Comparison of ENCODE assay signal across 11 cellular contexts in genomic region chr11:14773755-14774154, GRCh38.
DNase-seq lines count a peak whose midpoint lies in the region; ATAC-seq and TF ChIP-seq lines count a peak whose summit lies in the region.
"Had no signal": no experiment of that assay in that cellular context is flagged by ENCODE, and none has a peak within 500 bp of the region (broad histone marks: within the 10 kb centered on the region; RNA-seq: fewer than 3 reads in every experiment).

No MANE protein-coding gene starts in this region.

- no peaks in the 10 kb centered on the region for H4K20me1 ChIP-seq in Loucy (ENCODE audit: insufficient read depth, low read length, poor library complexity, severe bottlenecking)

- ATAC-seq in naive B cell (ENCODE audit: low read depth in 2 of 2) (peak in 1 of 2 donors; percentile 16), GM21619 (IDR thresholded peaks at IDR 0.05; ENCODE audit: unreplicated experiment) (no peak)

- no peak overlapping the region for H2AFZ ChIP-seq in Loucy (ENCODE audit: low read length)

- H3K4me3 Mint-ChIP-seq in naive B cell: no peak overlapping the region
- H3K4me3 Mint-ChIP-seq: T-helper 1 cell treated with Interleukin-12 subunit alpha and Interleukin-12 subunit beta and Interleukin-4 antibody, amounts not matched to agents 30 μg/mL and 1 μg/mL, for 36 hours had no signal

- peaks cover 17 to 25% (median 23%) of the 10 kb centered on the region in 3 donors for H3K4me1 Mint-ChIP-seq in naive B cell

- H3K27ac Mint-ChIP-seq in naive B cell: peak overlapping the region in 4 of 6 donors; percentile 3 to 46 (median 26)
- H3K27ac Mint-ChIP-seq: T-helper 1 cell treated with Interleukin-12 subunit alpha and Interleukin-12 subunit beta and Interleukin-4 antibody, amounts not matched to agents 30 μg/mL and 1 μg/mL, for 36 hours had no signal

- peaks cover 4% of the 10 kb centered on the region; the same call in 1 of the 2 replicates for H3K9me3 ChIP-seq in Loucy (ENCODE audit: insufficient read depth, low read depth, low read length)
- H3K9me3 ChIP-seq: testis had no signal

- H3K4me3 ChIP-seq in Loucy (ENCODE audit: low read length, poor library complexity, severe bottlenecking) (no peak overlapping the region), cardiac fibroblast (replicated peaks in 1 of 2; ENCODE audit: low read depth in 2 of 2, low read length in 2 of 2) (no peak overlapping the region)
- H3K4me3 ChIP-seq: testis had no signal

- DNase-seq in ELF-1 (ENCODE audit: low read depth, low spot score) (peak; percentile 8), cardiac fibroblast (ENCODE audit: low read depth in 2 of 2) (peak; percentile 30 to 36), naive B cell (no peak), C1 segment of cervical spinal cord (lab: John Stamatoyannopoulos, UW) (no peak), SW 1271 (lab: John Stamatoyannopoulos, UW) (no peak)
- DNase-seq: midbrain, NCI-H2107, testis had no signal

- H3K4me1 ChIP-seq in Loucy (ENCODE audit: insufficient read depth, low read length, poor library complexity, severe bottlenecking): peaks cover 19% of the 10 kb centered on the region
- H3K4me1 ChIP-seq: testis had no signal

- peaks cover 4% of the 10 kb centered on the region for H3F3A ChIP-seq in Loucy (ENCODE audit: low read depth)

- no peaks in the 10 kb centered on the region for H3K36me3 Mint-ChIP-seq in naive B cell

- H3K27me3 Mint-ChIP-seq in naive B cell: peaks cover 0 to 8% (median 0%) of the 10 kb centered on the region in 3 donors

- H3K9me2 ChIP-seq in Loucy (replicated peaks; ENCODE audit: low read depth, low read length): no peaks in the 10 kb centered on the region

- H3K9me3 Mint-ChIP-seq in naive B cell: peaks cover 0 to 8% (median 0%) of the 10 kb centered on the region in 7 donors

- H3K79me2 ChIP-seq in Loucy (ENCODE audit: insufficient read depth, low read length): peaks cover 25% of the 10 kb centered on the region

- no peaks in the 10 kb centered on the region for H3K27me3 ChIP-seq in Loucy (ENCODE audit: insufficient read depth, low read length, poor library complexity, severe bottlenecking)
- H3K27me3 ChIP-seq: testis had no signal

- TF ChIP-seq CTCF in Loucy (conservative IDR thresholded peaks at IDR 0.05; ENCODE audit: low read length) (peak; percentile 66), cardiac fibroblast (IDR thresholded peaks at IDR 0.05; ENCODE audit: low read depth, low read length) (peak; percentile 26)

- H3K9ac ChIP-seq in Loucy (ENCODE audit: low read depth, low read length, poor library complexity, severe bottlenecking): no peak overlapping the region

- no peak overlapping the region for H3K4me2 ChIP-seq in Loucy (ENCODE audit: low read depth, low read length, poor library complexity, severe bottlenecking)

- H3K36me3 ChIP-seq in Loucy (ENCODE audit: insufficient read depth, low read length): peaks cover 30% of the 10 kb centered on the region; the same call in 1 of the 2 replicates

Comparison
In these comparisons a context has a peak if more than half of its experiments do, and no peak if none do; other contexts are left out.
1. DNase-seq: peak in ELF-1 (single experiment) and cardiac fibroblast (2 of 2); none in naive B cell (single experiment), C1 segment of cervical spinal cord (0 of 14) and SW 1271 (0 of 2).